23 cellular contexts compared by ENCODE assay signal in genomic region chr15:68732451-68732850, GRCh38.
"Had no signal": no experiment of that assay in that cellular context is flagged by ENCODE, and none has a peak within 500 bp of the region (broad histone marks: within the 10 kb centered on the region; RNA-seq: fewer than 3 reads in every experiment).

No MANE protein-coding gene starts in this region.

- H3K79me2 ChIP-seq: hepatocyte had no signal

- H3K36me3 ChIP-seq: colonic mucosa, esophagus squamous epithelium, gastroesophageal sphincter, neural progenitor cell, thoracic aorta, transverse colon had no signal

- H3K27ac Mint-ChIP-seq: mesothelial cell of epicardium; neural progenitor cell; stimulated activated naive B cell treated with anti-CD40 and anti-IgM and Interleukin-4, amounts not matched to agents 10 μg/mL and 1 μg/mL and 100 μg/mL, for 72 hours had no signal

- H3K4me1 ChIP-seq: colonic mucosa had no signal

- H3K27ac ChIP-seq: colonic mucosa, esophagus squamous epithelium, hepatocyte, neural progenitor cell, psoas muscle, skin epidermis, thoracic aorta, transverse colon had no signal

- H3K4me3 ChIP-seq: colonic mucosa, esophagus squamous epithelium, gastroesophageal sphincter, hepatocyte, neural progenitor cell, psoas muscle, skin epidermis, thoracic aorta, transverse colon had no signal

- H3K27me3 ChIP-seq: colonic mucosa, gastroesophageal sphincter, hepatocyte, neural progenitor cell, transverse colon had no signal

- H3K4me3 Mint-ChIP-seq: central memory CD8-positive, alpha-beta T cell; mesothelial cell of epicardium; natural killer cell treated with Interleukin-12 subunit alpha and Interleukin-12 subunit beta and Interleukin-15 and Interleukin-18, amount 100 ng/mL, for 72 hours; neural progenitor cell; stimulated activated naive B cell treated with anti-CD40 and anti-IgM and Interleukin-4, amounts not matched to agents 10 μg/mL and 1 μg/mL and 100 μg/mL, for 72 hours; stimulated activated naive CD8-positive, alpha-beta T cell treated with anti-CD3 and anti-CD28 coated beads, Interleukin-15, amount 100 ng/mL, for 72 hours had no signal

- H3K9ac ChIP-seq: neural progenitor cell had no signal

- H3K9me3 ChIP-seq: colonic mucosa, esophagus squamous epithelium, gastroesophageal sphincter, psoas muscle, thoracic aorta, transverse colon had no signal

- FAIRE-seq: islet of Langerhans had no signal

- H3K27me3 Mint-ChIP-seq: central memory CD8-positive, alpha-beta T cell; stimulated activated naive CD8-positive, alpha-beta T cell treated with anti-CD3 and anti-CD28 coated beads, Interleukin-15, amount 100 ng/mL, for 72 hours had no signal

- H2AFZ ChIP-seq: hepatocyte, neural progenitor cell had no signal

- H3K36me3 Mint-ChIP-seq: mesothelial cell of epicardium; natural killer cell treated with Interleukin-12 subunit alpha and Interleukin-12 subunit beta and Interleukin-15 and Interleukin-18, amount 100 ng/mL, for 72 hours; neural progenitor cell; stimulated activated naive B cell treated with anti-CD40 and anti-IgM and Interleukin-4, amounts not matched to agents 10 μg/mL and 1 μg/mL and 100 μg/mL, for 72 hours had no signal

- H3K4me2 ChIP-seq: hepatocyte, neural progenitor cell had no signal

- DNase-seq: colonic mucosa; dermis blood vessel endothelial cell; esophagus squamous epithelium; foreskin fibroblast; kidney glomerular epithelial cell; mammary epithelial cell; occipital lobe; psoas muscle; retina; stimulated activated CD4-positive, alpha-beta T cell treated with anti-CD3 and anti-CD28 coated beads, Interleukin-2, amount 100 ng/mL, for 24 hours; stimulated activated CD4-positive, alpha-beta T cell treated with anti-CD3 and anti-CD28 coated beads, Interleukin-4, amount 100 ng/mL, for 4 hours; stimulated activated naive B cell treated with anti-CD40 and anti-IgM and Interleukin-4, amounts not matched to agents 10 μg/mL and 1 μg/mL and 100 μg/mL, for 72 hours; stimulated activated naive CD8-positive, alpha-beta T cell treated with anti-CD3 and anti-CD28 coated beads, Interleukin-15, amount 100 ng/mL, for 72 hours; transverse colon had no signal

- H3K9me3 Mint-ChIP-seq: central memory CD8-positive, alpha-beta T cell; mesothelial cell of epicardium; natural killer cell treated with Interleukin-12 subunit alpha and Interleukin-12 subunit beta and Interleukin-15 and Interleukin-18, amount 100 ng/mL, for 72 hours; neural progenitor cell; stimulated activated naive B cell treated with anti-CD40 and anti-IgM and Interleukin-4, amounts not matched to agents 10 μg/mL and 1 μg/mL and 100 μg/mL, for 72 hours; stimulated activated naive CD8-positive, alpha-beta T cell treated with anti-CD3 and anti-CD28 coated beads, Interleukin-15, amount 100 ng/mL, for 72 hours had no signal
